In genomic region chr14:34714320-34715107, GRCh38 we compare ENCODE assay signal across 1 cellular context.
TF ChIP-seq lines count a peak whose summit lies in the region.

Gene CFL2 (minus strand): TSS chr14:34714593. CDS start chr14:34714540, 53 bp downstream.

TF ChIP-seq in HepG2, 621 proteins besides CTCF, POLR2A, EP300 and RAD21 (continued from another document and continues in another):
- peak; percentile 61; the same call in 1 of the 2 replicates for TF ChIP-seq ZNF318 (CRISPR knock-in tag; IDR thresholded peaks at IDR 0.05)
- 0 out of 2 replicates have a peak, but pooled peaks have one; percentile 77 for TF ChIP-seq ZNF564 (CRISPR knock-in tag; IDR thresholded peaks at IDR 0.05)
- TF ChIP-seq ZNF678 (CRISPR knock-in tag; IDR thresholded peaks at IDR 0.05): 0 out of 2 replicates have a peak, but pooled peaks have one; percentile 79
- no peak for TF ChIP-seq CEBPB (IDR thresholded peaks at IDR 0.05; ENCODE audit: borderline replicate concordance, low read depth, low read length)
- peak; percentile 83 for TF ChIP-seq ZNF331 (CRISPR knock-in tag; IDR thresholded peaks at IDR 0.05)
- peak; percentile 82 for TF ChIP-seq ZNF770 (CRISPR knock-in tag; IDR thresholded peaks at IDR 0.05)
- TF ChIP-seq ELF4 (CRISPR knock-in tag; IDR thresholded peaks at IDR 0.05; ENCODE audit: borderline replicate concordance): peak; percentile 52; the same call in 1 of the 2 replicates
- peak; percentile 88 for TF ChIP-seq ARHGAP35 (CRISPR knock-in tag; IDR thresholded peaks at IDR 0.05; ENCODE audit: borderline replicate concordance)
- TF ChIP-seq SPEN (CRISPR knock-in tag; IDR thresholded peaks at IDR 0.05; ENCODE audit: low read depth): peak; percentile 97
- peak; percentile 77; the same call in 1 of the 2 replicates for TF ChIP-seq ZGPAT (CRISPR knock-in tag; IDR thresholded peaks at IDR 0.05)
- TF ChIP-seq AGO1 (IDR thresholded peaks at IDR 0.05; ENCODE audit: low read depth, low read length, poor library complexity, severe bottlenecking): peak; percentile 40
- TF ChIP-seq HNF4A (CRISPR knock-in tag; IDR thresholded peaks at IDR 0.05): peak; percentile 49
- TF ChIP-seq PBX2 (CRISPR knock-in tag; IDR thresholded peaks at IDR 0.05): no peak
- TF ChIP-seq ZNF354B (CRISPR knock-in tag; IDR thresholded peaks at IDR 0.05): 0 out of 2 replicates have a peak, but pooled peaks have one; percentile 41
- TF ChIP-seq HES4 (CRISPR knock-in tag; IDR thresholded peaks at IDR 0.05; ENCODE audit: borderline replicate concordance): peak; percentile 99
- 0 out of 2 replicates have a peak, but pooled peaks have one; percentile 70 for TF ChIP-seq TEF (CRISPR knock-in tag; IDR thresholded peaks at IDR 0.05)
- peak; percentile 87; the same call in 1 of the 2 replicates for TF ChIP-seq RFXAP (CRISPR knock-in tag; IDR thresholded peaks at IDR 0.05; ENCODE audit: borderline replicate concordance)
- no peak; the same call in 1 of the 2 replicates for TF ChIP-seq STAT6 (CRISPR knock-in tag; IDR thresholded peaks at IDR 0.05; ENCODE audit: borderline replicate concordance)
- TF ChIP-seq ZNF430 (CRISPR knock-in tag; IDR thresholded peaks at IDR 0.05): peak; percentile 84
- TF ChIP-seq PCBP2 (optimal IDR thresholded peaks at IDR 0.05; ENCODE audit: low read depth, low read length, poor library complexity, severe bottlenecking): no peak
- TF ChIP-seq ZNF766 (CRISPR knock-in tag; IDR thresholded peaks at IDR 0.05; ENCODE audit: borderline replicate concordance): peak; percentile 92
- 0 out of 2 replicates have a peak, but pooled peaks have one; percentile 43 for TF ChIP-seq BRD4 (CRISPR knock-in tag; IDR thresholded peaks at IDR 0.05)
- TF ChIP-seq TAF1 (CRISPR knock-in tag; IDR thresholded peaks at IDR 0.05): peak; percentile 97
- TF ChIP-seq NFRKB (IDR thresholded peaks at IDR 0.05): no peak; the same call in 1 of the 2 replicates
- TF ChIP-seq ZNF597 (CRISPR knock-in tag; IDR thresholded peaks at IDR 0.05): peak; percentile 27; the same call in 1 of the 2 replicates
- 0 out of 2 replicates have a peak, but pooled peaks have one; percentile 25 for TF ChIP-seq ZBTB37 (CRISPR knock-in tag; IDR thresholded peaks at IDR 0.05)
- peak; percentile 98 for TF ChIP-seq POLR2G (IDR thresholded peaks at IDR 0.05; ENCODE audit: low read depth, low read length)
- TF ChIP-seq CENPT (CRISPR knock-in tag; IDR thresholded peaks at IDR 0.05; ENCODE audit: low read depth): peak; percentile 95
- peak; percentile 83; the same call in 1 of the 2 replicates for TF ChIP-seq HNF1B (CRISPR knock-in tag; IDR thresholded peaks at IDR 0.05)
- no peak for TF ChIP-seq ZNF432 (CRISPR knock-in tag; IDR thresholded peaks at IDR 0.05; ENCODE audit: borderline replicate concordance)
- peak; percentile 94 for TF ChIP-seq PATZ1 (CRISPR knock-in tag; IDR thresholded peaks at IDR 0.05)
